Comparison of ENCODE assay signal across 1 cellular context in the genomic region with DNA sequence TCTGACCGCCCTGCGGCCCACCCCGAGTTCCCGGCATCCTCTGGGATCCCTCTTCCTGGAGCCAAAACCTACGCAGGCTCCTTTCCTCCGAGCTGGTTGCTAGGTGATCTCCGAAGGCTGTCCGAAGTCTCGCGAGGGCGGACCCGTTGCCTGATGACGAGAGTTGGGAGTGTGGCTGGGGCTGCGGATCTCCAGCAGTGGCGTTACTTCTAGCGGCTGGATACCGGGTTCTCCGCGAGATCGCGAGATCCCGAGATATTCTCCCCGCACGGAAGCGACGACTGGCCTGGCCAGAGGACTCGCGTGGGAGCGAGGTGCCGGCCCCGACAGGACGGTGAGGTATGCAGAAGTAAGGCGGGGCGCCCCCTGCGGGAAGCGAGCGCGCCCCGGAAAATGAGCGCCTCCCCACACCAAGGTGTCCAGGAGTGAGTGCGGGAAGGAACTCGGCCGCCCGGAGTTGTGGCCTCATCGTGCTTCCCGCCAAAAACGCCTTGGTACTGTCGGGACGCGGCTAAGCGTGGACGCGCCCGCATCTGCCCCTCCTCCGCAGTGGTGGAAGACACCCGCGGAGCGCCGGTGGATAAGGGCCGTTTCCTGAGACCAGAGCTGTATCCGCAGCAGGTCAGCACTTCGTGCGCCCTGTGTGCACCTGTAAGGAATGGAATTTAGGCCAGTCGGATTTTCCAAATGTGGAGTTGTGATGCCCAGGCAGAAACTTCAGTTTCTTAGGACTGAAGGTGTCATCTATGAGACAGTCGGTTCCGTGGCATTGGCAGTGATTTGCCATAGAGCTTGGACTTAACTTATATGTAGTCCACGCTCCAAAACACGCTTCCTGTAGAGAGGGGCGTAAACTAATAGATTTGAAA.
A peak's percentile ranks its signal among the peaks of the same experiment; 100 is the strongest.
TF ChIP-seq lines count a peak whose summit lies in the region.

A gene (plus strand): TSS at position 146 of the 869 bp plus-strand sequence. CDS start 1,426 bp downstream, outside the sequence.

TF ChIP-seq in HepG2, 621 proteins besides CTCF, POLR2A, EP300 and RAD21 (continued from another document and continues in another):
- TF ChIP-seq, protein P1, sequence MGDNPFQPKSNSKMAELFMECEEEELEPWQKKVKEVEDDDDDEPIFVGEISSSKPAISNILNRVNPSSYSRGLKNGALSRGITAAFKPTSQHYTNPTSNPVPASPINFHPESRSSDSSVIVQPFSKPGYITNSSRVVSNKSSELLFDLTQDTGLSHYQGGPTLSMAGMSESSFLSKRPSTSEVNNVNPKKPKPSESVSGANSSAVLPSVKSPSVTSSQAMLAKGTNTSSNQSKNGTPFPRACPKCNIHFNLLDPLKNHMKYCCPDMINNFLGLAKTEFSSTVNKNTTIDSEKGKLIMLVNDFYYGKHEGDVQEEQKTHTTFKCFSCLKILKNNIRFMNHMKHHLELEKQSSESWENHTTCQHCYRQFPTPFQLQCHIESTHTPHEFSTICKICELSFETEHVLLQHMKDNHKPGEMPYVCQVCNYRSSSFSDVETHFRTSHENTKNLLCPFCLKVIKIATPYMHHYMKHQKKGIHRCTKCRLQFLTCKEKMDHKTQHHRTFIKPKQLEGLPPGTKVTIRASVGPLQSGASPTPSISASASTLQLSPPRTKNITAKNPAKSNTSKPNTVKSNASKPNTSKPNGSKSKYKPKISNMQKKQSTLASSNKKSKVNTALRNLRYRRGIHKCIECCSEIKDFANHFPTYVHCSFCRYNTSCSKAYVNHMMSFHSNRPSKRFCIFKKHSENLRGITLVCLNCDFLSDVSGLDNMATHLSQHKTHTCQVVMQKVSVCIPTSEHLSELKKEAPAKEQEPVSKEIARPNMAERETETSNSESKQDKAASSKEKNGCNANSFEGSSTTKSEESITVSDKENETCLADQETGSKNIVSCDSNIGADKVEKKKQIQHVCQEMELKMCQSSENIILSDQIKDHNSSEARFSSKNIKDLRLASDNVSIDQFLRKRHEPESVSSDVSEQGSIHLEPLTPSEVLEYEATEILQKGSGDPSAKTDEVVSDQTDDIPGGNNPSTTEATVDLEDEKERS (CRISPR knock-in tag; IDR thresholded peaks at IDR 0.05), result peak; percentile 27; the same call in 1 of the 2 replicates
- TF ChIP-seq FOXK2 (IDR thresholded peaks at IDR 0.05) (no peak), THAP11 (CRISPR knock-in tag; IDR thresholded peaks at IDR 0.05) (peak; percentile 59), SMARCC2 (IDR thresholded peaks at IDR 0.05) (no peak), KLF12 (CRISPR knock-in tag; IDR thresholded peaks at IDR 0.05; ENCODE audit: borderline replicate concordance) (no peak; the same call in 1 of the 2 replicates), ZNF660 (CRISPR knock-in tag; IDR thresholded peaks at IDR 0.05; ENCODE audit: borderline replicate concordance, low read depth) (no peak), MLLT10 (CRISPR knock-in tag; IDR thresholded peaks at IDR 0.05) (no peak), ZFP62 (CRISPR knock-in tag; IDR thresholded peaks at IDR 0.05) (no peak), NFYC (CRISPR knock-in tag; IDR thresholded peaks at IDR 0.05) (no peak; the same call in 1 of the 2 replicates), ARNT2 (CRISPR knock-in tag; IDR thresholded peaks at IDR 0.05; ENCODE audit: low read depth) (peak; percentile 81), SETDB1 (CRISPR knock-in tag; IDR thresholded peaks at IDR 0.05; ENCODE audit: borderline replicate concordance) (no peak), ZNF891 (CRISPR knock-in tag; IDR thresholded peaks at IDR 0.05) (peak; percentile 99), MED8 (CRISPR knock-in tag; IDR thresholded peaks at IDR 0.05; ENCODE audit: insufficient replicate concordance) (no peak), ZNF205 (CRISPR knock-in tag; IDR thresholded peaks at IDR 0.05) (peak; percentile 38; the same call in 1 of the 2 replicates), KMT2A (CRISPR knock-in tag; IDR thresholded peaks at IDR 0.05) (peak; percentile 96), FOXM1 (CRISPR knock-in tag; IDR thresholded peaks at IDR 0.05) (no peak), ZSCAN29 (CRISPR knock-in tag; conservative IDR thresholded peaks at IDR 0.05) (peak; percentile 89), MTA1 (CRISPR knock-in tag; IDR thresholded peaks at IDR 0.05; ENCODE audit: borderline replicate concordance) (peak; percentile 94), SMYD3 (CRISPR knock-in tag; IDR thresholded peaks at IDR 0.05) (no peak), ZZZ3 (CRISPR knock-in tag; IDR thresholded peaks at IDR 0.05; ENCODE audit: borderline replicate concordance) (peak; percentile 87), ZMYM4 (CRISPR knock-in tag; IDR thresholded peaks at IDR 0.05) (peak; percentile 98)
- TF ChIP-seq, protein P2, sequence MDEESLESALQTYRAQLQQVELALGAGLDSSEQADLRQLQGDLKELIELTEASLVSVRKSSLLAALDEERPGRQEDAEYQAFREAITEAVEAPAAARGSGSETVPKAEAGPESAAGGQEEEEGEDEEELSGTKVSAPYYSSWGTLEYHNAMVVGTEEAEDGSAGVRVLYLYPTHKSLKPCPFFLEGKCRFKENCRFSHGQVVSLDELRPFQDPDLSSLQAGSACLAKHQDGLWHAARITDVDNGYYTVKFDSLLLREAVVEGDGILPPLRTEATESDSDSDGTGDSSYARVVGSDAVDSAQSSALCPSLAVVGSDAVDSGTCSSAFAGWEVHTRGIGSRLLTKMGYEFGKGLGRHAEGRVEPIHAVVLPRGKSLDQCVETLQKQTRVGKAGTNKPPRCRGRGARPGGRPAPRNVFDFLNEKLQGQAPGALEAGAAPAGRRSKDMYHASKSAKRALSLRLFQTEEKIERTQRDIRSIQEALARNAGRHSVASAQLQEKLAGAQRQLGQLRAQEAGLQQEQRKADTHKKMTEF (CRISPR knock-in tag; IDR thresholded peaks at IDR 0.05), result peak; percentile 82; the same call in 1 of the 2 replicates
- TF ChIP-seq, protein P3, sequence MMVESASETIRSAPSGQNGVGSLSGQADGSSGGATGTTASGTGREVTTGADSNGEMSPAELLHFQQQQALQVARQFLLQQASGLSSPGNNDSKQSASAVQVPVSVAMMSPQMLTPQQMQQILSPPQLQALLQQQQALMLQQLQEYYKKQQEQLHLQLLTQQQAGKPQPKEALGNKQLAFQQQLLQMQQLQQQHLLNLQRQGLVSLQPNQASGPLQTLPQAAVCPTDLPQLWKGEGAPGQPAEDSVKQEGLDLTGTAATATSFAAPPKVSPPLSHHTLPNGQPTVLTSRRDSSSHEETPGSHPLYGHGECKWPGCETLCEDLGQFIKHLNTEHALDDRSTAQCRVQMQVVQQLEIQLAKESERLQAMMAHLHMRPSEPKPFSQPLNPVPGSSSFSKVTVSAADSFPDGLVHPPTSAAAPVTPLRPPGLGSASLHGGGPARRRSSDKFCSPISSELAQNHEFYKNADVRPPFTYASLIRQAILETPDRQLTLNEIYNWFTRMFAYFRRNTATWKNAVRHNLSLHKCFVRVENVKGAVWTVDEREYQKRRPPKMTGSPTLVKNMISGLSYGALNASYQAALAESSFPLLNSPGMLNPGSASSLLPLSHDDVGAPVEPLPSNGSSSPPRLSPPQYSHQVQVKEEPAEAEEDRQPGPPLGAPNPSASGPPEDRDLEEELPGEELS (CRISPR knock-in tag; IDR thresholded peaks at IDR 0.05), result no peak
- TF ChIP-seq, protein P4, sequence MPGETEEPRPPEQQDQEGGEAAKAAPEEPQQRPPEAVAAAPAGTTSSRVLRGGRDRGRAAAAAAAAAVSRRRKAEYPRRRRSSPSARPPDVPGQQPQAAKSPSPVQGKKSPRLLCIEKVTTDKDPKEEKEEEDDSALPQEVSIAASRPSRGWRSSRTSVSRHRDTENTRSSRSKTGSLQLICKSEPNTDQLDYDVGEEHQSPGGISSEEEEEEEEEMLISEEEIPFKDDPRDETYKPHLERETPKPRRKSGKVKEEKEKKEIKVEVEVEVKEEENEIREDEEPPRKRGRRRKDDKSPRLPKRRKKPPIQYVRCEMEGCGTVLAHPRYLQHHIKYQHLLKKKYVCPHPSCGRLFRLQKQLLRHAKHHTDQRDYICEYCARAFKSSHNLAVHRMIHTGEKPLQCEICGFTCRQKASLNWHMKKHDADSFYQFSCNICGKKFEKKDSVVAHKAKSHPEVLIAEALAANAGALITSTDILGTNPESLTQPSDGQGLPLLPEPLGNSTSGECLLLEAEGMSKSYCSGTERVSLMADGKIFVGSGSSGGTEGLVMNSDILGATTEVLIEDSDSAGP (CRISPR knock-in tag; IDR thresholded peaks at IDR 0.05; ENCODE audit: borderline replicate concordance), result peak; percentile 92; the same call in 1 of the 2 replicates
- TF ChIP-seq, protein P5, sequence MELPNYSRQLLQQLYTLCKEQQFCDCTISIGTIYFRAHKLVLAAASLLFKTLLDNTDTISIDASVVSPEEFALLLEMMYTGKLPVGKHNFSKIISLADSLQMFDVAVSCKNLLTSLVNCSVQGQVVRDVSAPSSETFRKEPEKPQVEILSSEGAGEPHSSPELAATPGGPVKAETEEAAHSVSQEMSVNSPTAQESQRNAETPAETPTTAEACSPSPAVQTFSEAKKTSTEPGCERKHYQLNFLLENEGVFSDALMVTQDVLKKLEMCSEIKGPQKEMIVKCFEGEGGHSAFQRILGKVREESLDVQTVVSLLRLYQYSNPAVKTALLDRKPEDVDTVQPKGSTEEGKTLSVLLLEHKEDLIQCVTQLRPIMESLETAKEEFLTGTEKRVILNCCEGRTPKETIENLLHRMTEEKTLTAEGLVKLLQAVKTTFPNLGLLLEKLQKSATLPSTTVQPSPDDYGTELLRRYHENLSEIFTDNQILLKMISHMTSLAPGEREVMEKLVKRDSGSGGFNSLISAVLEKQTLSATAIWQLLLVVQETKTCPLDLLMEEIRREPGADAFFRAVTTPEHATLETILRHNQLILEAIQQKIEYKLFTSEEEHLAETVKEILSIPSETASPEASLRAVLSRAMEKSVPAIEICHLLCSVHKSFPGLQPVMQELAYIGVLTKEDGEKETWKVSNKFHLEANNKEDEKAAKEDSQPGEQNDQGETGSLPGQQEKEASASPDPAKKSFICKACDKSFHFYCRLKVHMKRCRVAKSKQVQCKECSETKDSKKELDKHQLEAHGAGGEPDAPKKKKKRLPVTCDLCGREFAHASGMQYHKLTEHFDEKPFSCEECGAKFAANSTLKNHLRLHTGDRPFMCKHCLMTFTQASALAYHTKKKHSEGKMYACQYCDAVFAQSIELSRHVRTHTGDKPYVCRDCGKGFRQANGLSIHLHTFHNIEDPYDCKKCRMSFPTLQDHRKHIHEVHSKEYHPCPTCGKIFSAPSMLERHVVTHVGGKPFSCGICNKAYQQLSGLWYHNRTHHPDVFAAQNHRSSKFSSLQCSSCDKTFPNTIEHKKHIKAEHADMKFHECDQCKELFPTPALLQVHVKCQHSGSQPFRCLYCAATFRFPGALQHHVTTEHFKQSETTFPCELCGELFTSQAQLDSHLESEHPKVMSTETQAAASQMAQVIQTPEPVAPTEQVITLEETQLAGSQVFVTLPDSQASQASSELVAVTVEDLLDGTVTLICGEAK (IDR thresholded peaks at IDR 0.05), result no peak
- TF ChIP-seq, protein P5 (CRISPR knock-in tag; IDR thresholded peaks at IDR 0.05), result peak; percentile 92
- TF ChIP-seq, protein P6, sequence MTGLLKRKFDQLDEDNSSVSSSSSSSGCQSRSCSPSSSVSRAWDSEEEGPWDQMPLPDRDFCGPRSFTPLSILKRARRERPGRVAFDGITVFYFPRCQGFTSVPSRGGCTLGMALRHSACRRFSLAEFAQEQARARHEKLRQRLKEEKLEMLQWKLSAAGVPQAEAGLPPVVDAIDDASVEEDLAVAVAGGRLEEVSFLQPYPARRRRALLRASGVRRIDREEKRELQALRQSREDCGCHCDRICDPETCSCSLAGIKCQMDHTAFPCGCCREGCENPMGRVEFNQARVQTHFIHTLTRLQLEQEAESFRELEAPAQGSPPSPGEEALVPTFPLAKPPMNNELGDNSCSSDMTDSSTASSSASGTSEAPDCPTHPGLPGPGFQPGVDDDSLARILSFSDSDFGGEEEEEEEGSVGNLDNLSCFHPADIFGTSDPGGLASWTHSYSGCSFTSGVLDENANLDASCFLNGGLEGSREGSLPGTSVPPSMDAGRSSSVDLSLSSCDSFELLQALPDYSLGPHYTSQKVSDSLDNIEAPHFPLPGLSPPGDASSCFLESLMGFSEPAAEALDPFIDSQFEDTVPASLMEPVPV (CRISPR knock-in tag; IDR thresholded peaks at IDR 0.05), result no peak; the same call in 1 of the 2 replicates
- TF ChIP-seq, protein P7, sequence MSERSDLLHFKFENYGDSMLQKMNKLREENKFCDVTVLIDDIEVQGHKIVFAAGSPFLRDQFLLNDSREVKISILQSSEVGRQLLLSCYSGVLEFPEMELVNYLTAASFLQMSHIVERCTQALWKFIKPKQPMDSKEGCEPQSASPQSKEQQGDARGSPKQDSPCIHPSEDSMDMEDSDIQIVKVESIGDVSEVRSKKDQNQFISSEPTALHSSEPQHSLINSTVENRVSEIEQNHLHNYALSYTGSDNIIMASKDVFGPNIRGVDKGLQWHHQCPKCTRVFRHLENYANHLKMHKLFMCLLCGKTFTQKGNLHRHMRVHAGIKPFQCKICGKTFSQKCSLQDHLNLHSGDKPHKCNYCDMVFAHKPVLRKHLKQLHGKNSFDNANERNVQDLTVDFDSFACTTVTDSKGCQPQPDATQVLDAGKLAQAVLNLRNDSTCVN (CRISPR knock-in tag; IDR thresholded peaks at IDR 0.05; ENCODE audit: borderline replicate concordance), result peak; percentile 50; the same call in 1 of the 2 replicates
- TF ChIP-seq, protein P8, sequence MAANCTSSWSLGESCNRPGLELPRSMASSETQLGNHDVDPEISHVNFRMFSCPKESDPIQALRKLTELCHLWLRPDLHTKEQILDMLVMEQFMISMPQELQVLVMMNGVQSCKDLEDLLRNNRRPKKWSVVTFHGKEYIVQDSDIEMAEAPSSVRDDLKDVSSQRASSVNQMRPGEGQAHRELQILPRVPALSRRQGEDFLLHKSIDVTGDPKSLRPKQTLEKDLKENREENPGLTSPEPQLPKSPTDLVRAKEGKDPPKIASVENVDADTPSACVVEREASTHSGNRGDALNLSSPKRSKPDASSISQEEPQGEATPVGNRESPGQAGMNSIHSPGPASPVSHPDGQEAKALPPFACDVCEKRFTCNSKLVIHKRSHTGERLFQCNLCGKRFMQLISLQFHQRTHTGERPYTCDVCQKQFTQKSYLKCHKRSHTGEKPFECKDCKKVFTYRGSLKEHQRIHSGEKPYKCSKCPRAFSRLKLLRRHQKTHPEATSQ (CRISPR knock-in tag; IDR thresholded peaks at IDR 0.05; ENCODE audit: borderline replicate concordance), result no peak
